In genomic region chr10:43902842-43903241, GRCh38 we compare ENCODE assay signal across 20 cellular contexts.
DNase-seq lines count a peak whose midpoint lies in the region; ATAC-seq, FAIRE-seq and TF ChIP-seq lines count a peak whose summit lies in the region.
"Had no signal": no experiment of that assay in that cellular context is flagged by ENCODE, and none has a peak within 500 bp of the region (broad histone marks: within the 10 kb centered on the region; RNA-seq: fewer than 3 reads in every experiment).

No MANE protein-coding gene starts in this region.

- H3K27me3 ChIP-seq in HepG2 (ENCODE audit: control insufficient read depth in 1 of 2, insufficient read depth in 2 of 2, low read length in 2 of 2) (no peaks in the 10 kb centered on the region), PC-3 (ENCODE audit: low read length) (no peaks in the 10 kb centered on the region), stomach (no peaks in the 10 kb centered on the region)

- H4K20me1 ChIP-seq in HepG2 (ENCODE audit: insufficient read depth, low read length) (no peaks in the 10 kb centered on the region), PC-3 (ENCODE audit: low read length) (no peaks in the 10 kb centered on the region)

- ATAC-seq in activated CD8-positive, alpha-beta T cell treated with anti-CD3 and anti-CD28 coated beads, Interleukin-2, amount 10 ng/mL, durations not matched to agents 7 days and 5 days: no peak
- ATAC-seq in activated CD8-positive, alpha-beta T cell treated with anti-CD3 and anti-CD28 coated beads for 36 hours: no peak
- ATAC-seq in HepG2: peak; percentile 95
- no peak for ATAC-seq in PC-3
- ATAC-seq: A549 had no signal

- H3K9ac ChIP-seq in HepG2 (ENCODE audit: insufficient read depth, low read depth, low read length) (no peak overlapping the region), PC-3 (ENCODE audit: low read length) (no peak overlapping the region)
- H3K9ac ChIP-seq: GM23248 had no signal

- no peak for FAIRE-seq in HepG2 (lab: Jason Lieb, UNC)
- FAIRE-seq: A549, D721Med, G401.6, GM12891, GM19239 had no signal

- no peak overlapping the region for H3K27ac Mint-ChIP-seq in activated CD8-positive, alpha-beta T cell treated with anti-CD3 and anti-CD28 coated beads, Interleukin-2, amount 10 ng/mL, durations not matched to agents 7 days and 5 days
- no peak overlapping the region for H3K27ac Mint-ChIP-seq in activated CD8-positive, alpha-beta T cell treated with anti-CD3 and anti-CD28 coated beads for 36 hours
- H3K27ac Mint-ChIP-seq in nephron progenitor cell: peak overlapping the region; percentile 68
- H3K27ac Mint-ChIP-seq: CD4-positive, alpha-beta T cell had no signal

- peak; percentile 13 for DNase-seq in activated CD8-positive, alpha-beta T cell treated with anti-CD3 and anti-CD28 coated beads, Interleukin-2, amount 10 ng/mL, durations not matched to agents 7 days and 5 days
- no peak for DNase-seq in activated CD8-positive, alpha-beta T cell treated with anti-CD3 and anti-CD28 coated beads for 36 hours
- DNase-seq in SW480 (ENCODE audit: low spot score) (peak; percentile 16), HepG2 (ENCODE audit: low spot score) (peak; percentile 75), nephron progenitor cell (no peak), PC-3 (no peak), stomach (no peak)
- DNase-seq in stimulated activated CD4-positive, alpha-beta T cell treated with anti-CD3 and anti-CD28 coated beads, Interleukin-4, amount 100 ng/mL, for 24 hours: no peak
- DNase-seq: AML-193; Caco-2; CD4-positive, alpha-beta T cell; GM23248 had no signal

- H3F3A ChIP-seq in PC-3 (ENCODE audit: low read length, unreplicated experiment): no peaks in the 10 kb centered on the region

- H2AFZ ChIP-seq in HepG2 (ENCODE audit: low read length): no peak overlapping the region
- H2AFZ ChIP-seq in PC-3 (ENCODE audit: low read length): no peak overlapping the region
- H2AFZ ChIP-seq: GM23248 had no signal

- H3K9me3 Mint-ChIP-seq in activated CD8-positive, alpha-beta T cell treated with anti-CD3 and anti-CD28 coated beads, Interleukin-2, amount 10 ng/mL, durations not matched to agents 7 days and 5 days (ENCODE audit: insufficient read depth): no peaks in the 10 kb centered on the region
- H3K9me3 Mint-ChIP-seq in activated CD8-positive, alpha-beta T cell treated with anti-CD3 and anti-CD28 coated beads for 36 hours: no peaks in the 10 kb centered on the region
- H3K9me3 Mint-ChIP-seq in nephron progenitor cell: no peaks in the 10 kb centered on the region
- H3K9me3 Mint-ChIP-seq: CD4-positive, alpha-beta T cell had no signal

- H3K9me3 ChIP-seq in HepG2 (ENCODE audit: low read length): no peaks in the 10 kb centered on the region
- no peaks in the 10 kb centered on the region for H3K9me3 ChIP-seq in PC-3 (ENCODE audit: low read length)
- no peaks in the 10 kb centered on the region for H3K9me3 ChIP-seq in stomach
- H3K9me3 ChIP-seq: A549, Caco-2, HAP-1 had no signal

- peak overlapping the region; percentile 59 for H3K4me2 ChIP-seq in HepG2 (ENCODE audit: low read depth, low read length)
- H3K4me2 ChIP-seq in PC-3 (ENCODE audit: low read length): no peak overlapping the region
- H3K4me2 ChIP-seq: A549 had no signal

- CTCF ChIA-PET in activated CD8-positive, alpha-beta T cell treated with anti-CD3 and anti-CD28 coated beads, Interleukin-2, amount 10 ng/mL, durations not matched to agents 7 days and 5 days (lab: Charles Lee): no interaction called here
- CTCF ChIA-PET in activated CD8-positive, alpha-beta T cell treated with anti-CD3 and anti-CD28 coated beads for 36 hours (lab: Charles Lee): interaction anchor here (1.0 kb wide), 1 partner anchor 18 kb away, joined by 3 read pairs; no protein-coding TSS in a partner anchor
- CTCF ChIA-PET in HepG2 (lab: Yijun Ruan, JAX; ENCODE audit: low intra/inter-chr PET ratio, low total read pairs): no interaction called here
- CTCF ChIA-PET in PC-3 (lab: Charles Lee): no interaction called here

- POLR2A ChIA-PET in activated CD8-positive, alpha-beta T cell treated with anti-CD3 and anti-CD28 coated beads, Interleukin-2, amount 10 ng/mL, durations not matched to agents 7 days and 5 days (lab: Charles Lee): no interaction called here
- POLR2A ChIA-PET in activated CD8-positive, alpha-beta T cell treated with anti-CD3 and anti-CD28 coated beads for 36 hours (lab: Charles Lee): no interaction called here
- POLR2A ChIA-PET in HepG2 (lab: Yijun Ruan, JAX) (no interaction called here), PC-3 (lab: Charles Lee; ENCODE audit: unreplicated experiment) (no interaction called here)

- no peak overlapping the region for H3K4me3 Mint-ChIP-seq in activated CD8-positive, alpha-beta T cell treated with anti-CD3 and anti-CD28 coated beads, Interleukin-2, amount 10 ng/mL, durations not matched to agents 7 days and 5 days
- no peak overlapping the region for H3K4me3 Mint-ChIP-seq in activated CD8-positive, alpha-beta T cell treated with anti-CD3 and anti-CD28 coated beads for 36 hours
- H3K4me3 Mint-ChIP-seq in nephron progenitor cell: no peak overlapping the region
- H3K4me3 Mint-ChIP-seq: CD4-positive, alpha-beta T cell had no signal

- TF ChIP-seq EP300 in HepG2 (IDR thresholded peaks at IDR 0.05; ENCODE audit: low read depth in 2 of 2, low read length in 2 of 2) (peak in 1 of 2 experiments; percentile 38; a peak in 2 of 4 replicates), HepG2 (CRISPR knock-in tag; IDR thresholded peaks at IDR 0.05; ENCODE audit: borderline replicate concordance) (no peak; the same call in 1 of the 2 replicates), stomach (IDR thresholded peaks at IDR 0.05) (no peak)

- H3K27me3 Mint-ChIP-seq in activated CD8-positive, alpha-beta T cell treated with anti-CD3 and anti-CD28 coated beads, Interleukin-2, amount 10 ng/mL, durations not matched to agents 7 days and 5 days (ENCODE audit: low read depth): peaks cover 21% of the 10 kb centered on the region
- H3K27me3 Mint-ChIP-seq in activated CD8-positive, alpha-beta T cell treated with anti-CD3 and anti-CD28 coated beads for 36 hours: no peaks in the 10 kb centered on the region
- peaks cover 7% of the 10 kb centered on the region for H3K27me3 Mint-ChIP-seq in nephron progenitor cell (ENCODE audit: low read depth, poor library complexity)

- no peaks in the 10 kb centered on the region for H3K9me2 ChIP-seq in PC-3 (replicated peaks; ENCODE audit: low read length)

- H3K4me3 ChIP-seq in HepG2 (replicated peaks in 1 of 3; ENCODE audit: insufficient read depth in 1 of 3, low read depth in 2 of 3, low read length in 3 of 3) (no peak overlapping the region), PC-3 (ENCODE audit: low read length) (no peak overlapping the region), stomach (no peak overlapping the region)
- H3K4me3 ChIP-seq: A549, GM23248, HAP-1 had no signal

- in situ Hi-C loops in HepG2 (cut with HindIII; ENCODE audit: extremely low pct_ligation_motif_present, low pct_unique_long_range_greater_than_20kb): no loop called here

- H3K4me1 Mint-ChIP-seq in activated CD8-positive, alpha-beta T cell treated with anti-CD3 and anti-CD28 coated beads, Interleukin-2, amount 10 ng/mL, durations not matched to agents 7 days and 5 days (ENCODE audit: low read depth): peaks cover 4% of the 10 kb centered on the region
- no peaks in the 10 kb centered on the region for H3K4me1 Mint-ChIP-seq in activated CD8-positive, alpha-beta T cell treated with anti-CD3 and anti-CD28 coated beads for 36 hours (ENCODE audit: low read depth)
- peaks cover 35% of the 10 kb centered on the region for H3K4me1 Mint-ChIP-seq in nephron progenitor cell

- WGBS in HepG2 (ENCODE audit: low lambda C conversion rate): 8% methylated on average over 4 of the region's 4 CpGs
- 86 to 99% (median 94%) methylated on average over 4 of the region's 4 CpGs for WGBS in stomach, 5 donors

- H3K27ac ChIP-seq in HepG2 (ENCODE audit: extremely low read length, insufficient read depth, low read length) (no peak overlapping the region), PC-3 (ENCODE audit: low read length) (no peak overlapping the region), stomach (no peak overlapping the region)
- H3K27ac ChIP-seq: 22Rv1, A549, C4-2B, GM23248 had no signal

- TF ChIP-seq POLR2A in HepG2 (IDR thresholded peaks at IDR 0.05; ENCODE audit: insufficient read depth in 1 of 2, low read depth in 2 of 2, low read length in 2 of 2): no peak
- no peak for TF ChIP-seq POLR2A in stomach (IDR thresholded peaks at IDR 0.05)

- no peaks in the 10 kb centered on the region for H3K36me3 ChIP-seq in HepG2 (replicated peaks in 1 of 2; ENCODE audit: control insufficient read depth in 1 of 2, insufficient read depth in 2 of 2, low read length in 2 of 2)
- H3K36me3 ChIP-seq in PC-3 (ENCODE audit: low read depth, low read length): no peaks in the 10 kb centered on the region
- H3K36me3 ChIP-seq in stomach: no peaks in the 10 kb centered on the region
- H3K36me3 ChIP-seq: HAP-1 had no signal

- no peak for TF ChIP-seq RAD21 in HepG2 (CRISPR knock-in tag; IDR thresholded peaks at IDR 0.05)

- H3K4me1 ChIP-seq in HepG2 (ENCODE audit: insufficient read depth, low read length) (peaks cover 25% of the 10 kb centered on the region), PC-3 (ENCODE audit: insufficient read depth, low read length) (no peaks in the 10 kb centered on the region), stomach (peaks cover 0 to 25% (median 17%) of the 10 kb centered on the region in 4 donors)
- H3K4me1 ChIP-seq: A549, Caco-2, HAP-1 had no signal

- intact Hi-C loops in activated CD8-positive, alpha-beta T cell treated with anti-CD3 and anti-CD28 coated beads for 36 hours (cut with micrococcal nuclease): no loop called here
- intact Hi-C loops in HepG2 (cut with micrococcal nuclease; ENCODE audit: unreplicated experiment): no loop called here
- intact Hi-C loops in PC-3 (cut with micrococcal nuclease): no loop called here
- intact Hi-C loops in stomach (cut with DNase I; ENCODE audit: low total_unique reads): no loop called here

- H3K79me2 ChIP-seq in HepG2 (ENCODE audit: insufficient read depth, low read length) (no peaks in the 10 kb centered on the region), PC-3 (ENCODE audit: low read length) (no peaks in the 10 kb centered on the region)

- BruUV-seq in HepG2 (replicated peaks; lab: Mats Ljungman, UMichigan) (no TSS peak), PC-3 (replicated peaks; lab: Mats Ljungman, UMichigan) (no TSS peak)

- H3K36me3 Mint-ChIP-seq in activated CD8-positive, alpha-beta T cell treated with anti-CD3 and anti-CD28 coated beads, Interleukin-2, amount 10 ng/mL, durations not matched to agents 7 days and 5 days (ENCODE audit: low read depth): no peaks in the 10 kb centered on the region
- no peaks in the 10 kb centered on the region for H3K36me3 Mint-ChIP-seq in activated CD8-positive, alpha-beta T cell treated with anti-CD3 and anti-CD28 coated beads for 36 hours (ENCODE audit: low read depth)
- no peaks in the 10 kb centered on the region for H3K36me3 Mint-ChIP-seq in nephron progenitor cell (ENCODE audit: low read depth)

- no peak for TF ChIP-seq CTCF in activated CD8-positive, alpha-beta T cell treated with anti-CD3 and anti-CD28 coated beads for 36 hours (IDR thresholded peaks at IDR 0.05)
- TF ChIP-seq CTCF in HepG2 (CRISPR knock-in tag; IDR thresholded peaks at IDR 0.05): no peak
- no peak for TF ChIP-seq CTCF in nephron progenitor cell (IDR thresholded peaks at IDR 0.05)
- TF ChIP-seq CTCF in PC-3 (conservative IDR thresholded peaks at IDR 0.05; ENCODE audit: low read depth, low read length): no peak
- no peak for TF ChIP-seq CTCF in stomach (IDR thresholded peaks at IDR 0.05)

TF ChIP-seq in HepG2, 621 proteins besides CTCF, POLR2A, EP300 and RAD21 (continues in another document):
- no peak for TF ChIP-seq YEATS2 (CRISPR knock-in tag; IDR thresholded peaks at IDR 0.05; ENCODE audit: borderline replicate concordance)

Comparison
In these comparisons a context has a peak if more than half of its experiments do, and no peak if none do; other contexts are left out.
1. DNase-seq: peak in activated CD8-positive, alpha-beta T cell treated with anti-CD3 and anti-CD28 coated beads, Interleukin-2, amount 10 ng/mL, durations not matched to agents 7 days and 5 days (single experiment), SW480 (single experiment) and HepG2 (single experiment); none in activated CD8-positive, alpha-beta T cell treated with anti-CD3 and anti-CD28 coated beads for 36 hours (single experiment), nephron progenitor cell (single experiment), PC-3 (single experiment), stimulated activated CD4-positive, alpha-beta T cell treated with anti-CD3 and anti-CD28 coated beads, Interleukin-4, amount 100 ng/mL, for 24 hours (single experiment) and stomach (single experiment).